Comparison of ENCODE assay signal across 8 cellular contexts in genomic region chr6:41028618-41029486, GRCh38. TPM values are rescaled to one million over a fixed set of nuclear protein-coding genes. Genes with fewer than 3 reads are reported as not detected.
DNase-seq lines count a peak whose midpoint lies in the region; ATAC-seq and TF ChIP-seq lines count a peak whose summit lies in the region.

No MANE protein-coding gene starts in this region.

- H3K4me3 ChIP-seq in kidney epithelial cell (ENCODE audit: low read depth, low read length) (peak overlapping the region; percentile 42), tibial nerve (peak overlapping the region; percentile 15 to 62 (median 40))

- H3K9me3 ChIP-seq in tibial nerve, result no peaks in the 10 kb centered on the region

- H3K4me3 Mint-ChIP-seq in activated naive CD8-positive, alpha-beta T cell treated with anti-CD3 and anti-CD28 coated beads, Interleukin-2, amount 50 U/mL, for 24 hours, result peak overlapping the region; percentile 78

- WGBS in tibial nerve, 2 donors, result 59% methylated on average over 9 of the region's 9 CpGs

- H3K27me3 Mint-ChIP-seq in activated naive CD8-positive, alpha-beta T cell treated with anti-CD3 and anti-CD28 coated beads, Interleukin-2, amount 50 U/mL, for 24 hours, result no peaks in the 10 kb centered on the region

- H3K4me1 Mint-ChIP-seq in activated naive CD8-positive, alpha-beta T cell treated with anti-CD3 and anti-CD28 coated beads, Interleukin-2, amount 50 U/mL, for 24 hours, result peaks cover 19% of the 10 kb centered on the region

- H3K27me3 ChIP-seq in kidney epithelial cell (ENCODE audit: control insufficient read depth, insufficient read depth, low read length) (no peaks in the 10 kb centered on the region), tibial nerve (no peaks in the 10 kb centered on the region)

- DNase-seq in GDM1 (lab: John Stamatoyannopoulos, UW) (peak; percentile 40), kidney epithelial cell (ENCODE audit: low read depth) (no peak), tibial nerve (ENCODE audit: low spot score in 2 of 2) (no peak), NCI-H774 (lab: John Stamatoyannopoulos, UW) (no peak), OCI-M2 (lab: John Stamatoyannopoulos, UW; ENCODE audit: unreplicated experiment) (no peak)
- no peak for DNase-seq in activated naive CD8-positive, alpha-beta T cell treated with anti-CD3 and anti-CD28 coated beads, Interleukin-2, amount 50 U/mL, for 24 hours
- no peak for DNase-seq in activated CD4-positive, CD25-positive, alpha-beta regulatory T cell (lab: John Stamatoyannopoulos, UW)

- no peaks in the 10 kb centered on the region for H3K36me3 Mint-ChIP-seq in activated naive CD8-positive, alpha-beta T cell treated with anti-CD3 and anti-CD28 coated beads, Interleukin-2, amount 50 U/mL, for 24 hours (ENCODE audit: low read depth)

- H3K4me1 ChIP-seq in tibial nerve, result peaks cover 0 to 21% (median 14%) of the 10 kb centered on the region in 4 donors

- ATAC-seq in HG03103 (IDR thresholded peaks at IDR 0.05; ENCODE audit: low read depth, unreplicated experiment), result peak; percentile 38
- no peak for ATAC-seq in activated naive CD8-positive, alpha-beta T cell treated with anti-CD3 and anti-CD28 coated beads, Interleukin-2, amount 50 U/mL, for 24 hours

- TF ChIP-seq CTCF in kidney epithelial cell (IDR thresholded peaks at IDR 0.05; ENCODE audit: insufficient read depth, low read length, poor library complexity, severe bottlenecking) (no peak), tibial nerve (IDR thresholded peaks at IDR 0.05) (no peak)

- H3K36me3 ChIP-seq in kidney epithelial cell (ENCODE audit: control insufficient read depth, insufficient read depth, low read length) (no peaks in the 10 kb centered on the region), tibial nerve (peaks cover 0 to 6% (median 0%) of the 10 kb centered on the region in 3 donors)

- TF ChIP-seq EP300 in tibial nerve (IDR thresholded peaks at IDR 0.05), result no peak

- H3K27ac ChIP-seq in tibial nerve, result peak overlapping the region in 2 of 4 donors; percentile 57 to 85

- H3K9me3 Mint-ChIP-seq in activated naive CD8-positive, alpha-beta T cell treated with anti-CD3 and anti-CD28 coated beads, Interleukin-2, amount 50 U/mL, for 24 hours, result no peaks in the 10 kb centered on the region

- no peak for TF ChIP-seq POLR2A in tibial nerve (IDR thresholded peaks at IDR 0.05)

- peak overlapping the region; percentile 61 for H3K27ac Mint-ChIP-seq in activated naive CD8-positive, alpha-beta T cell treated with anti-CD3 and anti-CD28 coated beads, Interleukin-2, amount 50 U/mL, for 24 hours

RNA-seq across cellular contexts. Expression of gene UNC5CL, which starts 10.2 kb away (rescaled TPM):
- total RNA-seq in kidney epithelial cell (1.1 and 1.8 TPM in 2 replicates), tibial nerve (1 to 10 TPM in 3 of 4 donors, under 1 TPM in 1; 0.90 to 7.6 (median 1.5) TPM)

RNA-seq across cellular contexts. Expression of gene TSPO2, which starts 13.4 kb away (rescaled TPM):
- not detected in 2 replicates for total RNA-seq in kidney epithelial cell
- not detected for total RNA-seq in tibial nerve

RNA-seq across cellular contexts. Expression of gene APOBEC2, which starts 24.1 kb away (rescaled TPM):
- total RNA-seq in kidney epithelial cell (not detected in 2 replicates), tibial nerve (not detected)

RNA-seq across cellular contexts. Expression of gene OARD1, which starts 43.3 kb away (rescaled TPM):
- total RNA-seq in kidney epithelial cell, result 16.1 and 19.4 TPM in 2 replicates
- total RNA-seq in tibial nerve, result 10 to 100 TPM; 12.3 to 25.6 (median 17.3) TPM

RNA-seq across cellular contexts. Expression of gene NFYA, which starts 43.9 kb away (rescaled TPM):
- total RNA-seq in kidney epithelial cell (33.3 and 36.6 TPM in 2 replicates), tibial nerve (10 to 100 TPM; 11.2 to 32.7 (median 16.0) TPM)
